26 cellular contexts compared by ENCODE assay signal in genomic region chr16:84460406-84461028, GRCh38. TPM values are rescaled to one million over a fixed set of nuclear protein-coding genes. Genes with fewer than 3 reads are reported as not detected.
DNase-seq lines count a peak whose midpoint lies in the region; ATAC-seq and TF ChIP-seq lines count a peak whose summit lies in the region.
"Had no signal": no experiment of that assay in that cellular context is flagged by ENCODE, and none has a peak within 500 bp of the region (broad histone marks: within the 10 kb centered on the region; RNA-seq: fewer than 3 reads in every experiment).

No MANE protein-coding gene starts in this region.

- H3K4me3 Mint-ChIP-seq in activated CD8-positive, alpha-beta memory T cell treated with anti-CD3 and anti-CD28 coated beads, Interleukin-2, amount 10 ng/mL, durations not matched to agents 7 days and 5 days = no peak overlapping the region
- H3K4me3 Mint-ChIP-seq in glutamatergic neuron (ENCODE audit: unreplicated experiment) (no peak overlapping the region), progenitor cell of endocrine pancreas (ENCODE audit: low read depth) (no peak overlapping the region), GM23338 (no peak overlapping the region)
- H3K4me3 Mint-ChIP-seq: activated CD4-positive, alpha-beta T cell treated with anti-CD3 and anti-CD28 coated beads, Interleukin-2, amount 10 ng/mL, durations not matched to agents 7 days and 5 days; B cell; T-helper 17 cell had no signal

- H3K27ac Mint-ChIP-seq in activated CD8-positive, alpha-beta memory T cell treated with anti-CD3 and anti-CD28 coated beads, Interleukin-2, amount 10 ng/mL, durations not matched to agents 7 days and 5 days = no peak overlapping the region
- H3K27ac Mint-ChIP-seq in glutamatergic neuron (ENCODE audit: unreplicated experiment) (peak overlapping the region; percentile 52), progenitor cell of endocrine pancreas (no peak overlapping the region), GM23338 (no peak overlapping the region)
- H3K27ac Mint-ChIP-seq: activated CD4-positive, alpha-beta T cell treated with anti-CD3 and anti-CD28 coated beads, Interleukin-2, amount 10 ng/mL, durations not matched to agents 7 days and 5 days; B cell; T-helper 17 cell had no signal

- no peaks in the 10 kb centered on the region for H3K36me3 ChIP-seq in GM23338 (ENCODE audit: insufficient read depth)
- H3K36me3 ChIP-seq: uterus, WERI-Rb-1 had no signal

- no peaks in the 10 kb centered on the region for H4K20me1 ChIP-seq in GM23338 (replicated peaks; ENCODE audit: insufficient read depth)

- no peak overlapping the region for H2AFZ ChIP-seq in GM23338
- H2AFZ ChIP-seq: GM23248 had no signal

- peaks cover 29% of the 10 kb centered on the region for H3K36me3 Mint-ChIP-seq in activated CD8-positive, alpha-beta memory T cell treated with anti-CD3 and anti-CD28 coated beads, Interleukin-2, amount 10 ng/mL, durations not matched to agents 7 days and 5 days
- H3K36me3 Mint-ChIP-seq in glutamatergic neuron (ENCODE audit: unreplicated experiment) = peaks cover 19% of the 10 kb centered on the region
- peaks cover 18% of the 10 kb centered on the region for H3K36me3 Mint-ChIP-seq in progenitor cell of endocrine pancreas (ENCODE audit: insufficient read depth)
- peaks cover 2% of the 10 kb centered on the region; the same call in 2 of the 3 replicates for H3K36me3 Mint-ChIP-seq in GM23338 (ENCODE audit: low read depth)

- H3K27me3 Mint-ChIP-seq in activated CD8-positive, alpha-beta memory T cell treated with anti-CD3 and anti-CD28 coated beads, Interleukin-2, amount 10 ng/mL, durations not matched to agents 7 days and 5 days = no peaks in the 10 kb centered on the region
- H3K27me3 Mint-ChIP-seq in glutamatergic neuron (ENCODE audit: unreplicated experiment) = peaks cover 3% of the 10 kb centered on the region
- no peaks in the 10 kb centered on the region for H3K27me3 Mint-ChIP-seq in progenitor cell of endocrine pancreas
- peaks cover 5% of the 10 kb centered on the region for H3K27me3 Mint-ChIP-seq in GM23338 (ENCODE audit: insufficient read depth, low read depth, poor library complexity)
- H3K27me3 Mint-ChIP-seq: activated CD4-positive, alpha-beta T cell treated with anti-CD3 and anti-CD28 coated beads, Interleukin-2, amount 10 ng/mL, durations not matched to agents 7 days and 5 days; B cell; T-helper 17 cell had no signal

- DNase-seq in activated CD8-positive, alpha-beta memory T cell treated with anti-CD3 and anti-CD28 coated beads, Interleukin-2, amount 50 U/mL, for 48 hours = peak; percentile 34
- no peak for DNase-seq in activated CD8-positive, alpha-beta memory T cell treated with anti-CD3 and anti-CD28 coated beads, Interleukin-2, amount 10 ng/mL, durations not matched to agents 7 days and 5 days
- DNase-seq in NCI-H524 treated with DMSO at 0.1 percent for 48 hours (lab: John Stamatoyannopoulos, UW) (peak; percentile 35), glutamatergic neuron (no peak), progenitor cell of endocrine pancreas (ENCODE audit: low spot score, unreplicated experiment) (peak; percentile 4), GM23338 (ENCODE audit: low spot score) (no peak)
- no peak for DNase-seq in stimulated activated CD4-positive, alpha-beta T cell treated with anti-CD3 and anti-CD28 coated beads, Interleukin-2, amount 100 ng/mL, for 48 hours
- DNase-seq: activated CD4-positive, alpha-beta T cell treated with anti-CD3 and anti-CD28 coated beads, Interleukin-2, amount 10 ng/mL, durations not matched to agents 7 days and 5 days; activated gamma-delta T cell; brain microvascular endothelial cell; DMS153; effector CD8-positive, alpha-beta T cell; erythroblast; GM23248; KG1; left lung; midbrain; MM.1S; NCI-H1436; NCI-H2107; psoas muscle; T-helper 17 cell; WERI-Rb-1 had no signal

- H3K27ac ChIP-seq in GM23338 (ENCODE audit: low read depth) = no peak overlapping the region
- H3K27ac ChIP-seq: brain microvascular endothelial cell, GM23248, left lung, psoas muscle, uterus, WERI-Rb-1 had no signal

- no peaks in the 10 kb centered on the region for H3K9me2 ChIP-seq in GM23338 (ENCODE audit: insufficient read depth)

- no peaks in the 10 kb centered on the region for H3K4me1 ChIP-seq in GM23338 (ENCODE audit: insufficient read depth)
- H3K4me1 ChIP-seq: left lung, psoas muscle, uterus had no signal

- TF ChIP-seq CTCF in glutamatergic neuron (IDR thresholded peaks at IDR 0.05; ENCODE audit: partially characterized antibody, unreplicated experiment) (no peak), progenitor cell of endocrine pancreas (IDR thresholded peaks at IDR 0.05; ENCODE audit: unreplicated experiment) (no peak), GM23338 (conservative IDR thresholded peaks at IDR 0.05; ENCODE audit: low read depth in 2 of 2) (no peak)

- H3K79me2 ChIP-seq in GM23338 (replicated peaks; ENCODE audit: insufficient read depth) = no peaks in the 10 kb centered on the region

- H3K4me1 Mint-ChIP-seq in activated CD8-positive, alpha-beta memory T cell treated with anti-CD3 and anti-CD28 coated beads, Interleukin-2, amount 10 ng/mL, durations not matched to agents 7 days and 5 days = peaks cover 6% of the 10 kb centered on the region
- H3K4me1 Mint-ChIP-seq in glutamatergic neuron (ENCODE audit: low read depth, unreplicated experiment) = peaks cover 16% of the 10 kb centered on the region
- H3K4me1 Mint-ChIP-seq in progenitor cell of endocrine pancreas (ENCODE audit: low read depth) = no peaks in the 10 kb centered on the region
- H3K4me1 Mint-ChIP-seq in GM23338 = peaks cover 4% of the 10 kb centered on the region; the same call in 1 of the 3 replicates
- H3K4me1 Mint-ChIP-seq: B cell had no signal

- no peaks in the 10 kb centered on the region for H3K27me3 ChIP-seq in GM23338 (ENCODE audit: insufficient read depth)
- H3K27me3 ChIP-seq: brain microvascular endothelial cell, left lung, uterus had no signal

- H3K4me2 ChIP-seq in GM23338 = no peak overlapping the region

- CTCF ChIA-PET in activated CD8-positive, alpha-beta memory T cell treated with anti-CD3 and anti-CD28 coated beads, Interleukin-2, amount 10 ng/mL, durations not matched to agents 7 days and 5 days (lab: Charles Lee) = no interaction called here

- no peaks in the 10 kb centered on the region for H3F3A ChIP-seq in GM23338 (replicated peaks; ENCODE audit: low read depth)

- no peak for ATAC-seq in activated CD8-positive, alpha-beta memory T cell treated with anti-CD3 and anti-CD28 coated beads, Interleukin-2, amount 10 ng/mL, durations not matched to agents 7 days and 5 days
- ATAC-seq in HG03571 (IDR thresholded peaks at IDR 0.05; ENCODE audit: unreplicated experiment) (no peak), GM23338 (no peak)
- ATAC-seq: left lung, psoas muscle, T-helper 17 cell had no signal

- H3K9me3 Mint-ChIP-seq in activated CD8-positive, alpha-beta memory T cell treated with anti-CD3 and anti-CD28 coated beads, Interleukin-2, amount 10 ng/mL, durations not matched to agents 7 days and 5 days (ENCODE audit: low read depth) = no peaks in the 10 kb centered on the region
- H3K9me3 Mint-ChIP-seq in glutamatergic neuron (ENCODE audit: unreplicated experiment) = peaks cover 10% of the 10 kb centered on the region
- H3K9me3 Mint-ChIP-seq in progenitor cell of endocrine pancreas (ENCODE audit: low read depth) = peaks cover under 1% of the 10 kb centered on the region
- H3K9me3 Mint-ChIP-seq in GM23338 = no peaks in the 10 kb centered on the region; the same call in 2 of the 3 replicates
- H3K9me3 Mint-ChIP-seq: activated CD4-positive, alpha-beta T cell treated with anti-CD3 and anti-CD28 coated beads, Interleukin-2, amount 10 ng/mL, durations not matched to agents 7 days and 5 days had no signal

- no peak overlapping the region for H3K4me3 ChIP-seq in GM23338
- H3K4me3 ChIP-seq: GM23248, left lung, psoas muscle, uterus had no signal

TF ChIP-seq in GM23338, 12 proteins besides CTCF, POLR2A, EP300 and RAD21:
- TF ChIP-seq STAT1 (IDR thresholded peaks at IDR 0.05; ENCODE audit: unreplicated experiment) = no peak

RNA-seq across cellular contexts. Expression of gene MEAK7, which starts 43.9 kb away (rescaled TPM):
- total RNA-seq in activated CD8-positive, alpha-beta memory T cell treated with anti-CD3 and anti-CD28 coated beads, Interleukin-2, amount 10 ng/mL, durations not matched to agents 7 days and 5 days = 10 to 100 TPM; 37.9 to 73.9 TPM
- total RNA-seq in glutamatergic neuron (ENCODE audit: unreplicated experiment) (44.8 TPM), progenitor cell of endocrine pancreas (32.3 and 32.7 TPM in 2 replicates)
- total RNA-seq in GM23338 (2014; rRNA removed; shearing (Covaris generic)) = 16.9 and 17.2 TPM in 2 replicates
- polyA plus RNA-seq in GM23338 (2016; fragmentation: Nextera tagmentation; extraction: Ambion mirVana) = 7.5 and 7.9 TPM in 2 replicates

Comparison
In these comparisons a context has a peak if more than half of its experiments do, and no peak if none do; other contexts are left out.
1. DNase-seq: peak in activated CD8-positive, alpha-beta memory T cell treated with anti-CD3 and anti-CD28 coated beads, Interleukin-2, amount 50 U/mL, for 48 hours (single experiment), NCI-H524 treated with DMSO at 0.1 percent for 48 hours (single experiment) and progenitor cell of endocrine pancreas (single experiment); none in activated CD8-positive, alpha-beta memory T cell treated with anti-CD3 and anti-CD28 coated beads, Interleukin-2, amount 10 ng/mL, durations not matched to agents 7 days and 5 days (single experiment), glutamatergic neuron (single experiment), stimulated activated CD4-positive, alpha-beta T cell treated with anti-CD3 and anti-CD28 coated beads, Interleukin-2, amount 100 ng/mL, for 48 hours (0 of 2) and GM23338 (single experiment).